17 cellular contexts compared by ENCODE assay signal in the genomic region with DNA sequence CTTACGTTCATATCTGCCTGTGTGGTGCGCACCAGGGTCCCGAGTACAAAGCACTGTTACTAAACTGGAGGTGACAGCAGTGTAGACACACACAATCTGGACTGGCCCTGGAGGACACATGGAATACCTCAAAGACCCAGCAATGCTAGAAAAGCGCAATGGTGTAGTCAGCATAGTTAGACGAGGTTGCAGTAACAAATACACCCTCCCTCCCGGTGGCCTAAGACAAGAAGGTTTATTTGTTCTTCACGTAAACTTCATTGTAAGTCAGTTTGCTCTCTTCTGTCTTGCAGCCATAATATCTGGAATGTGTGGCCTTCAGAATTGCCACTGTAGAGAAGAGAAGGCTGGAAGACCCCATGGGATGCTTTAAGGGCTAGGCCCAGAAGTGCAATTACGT. TPM values are rescaled to one million over a fixed set of nuclear protein-coding genes. Genes with fewer than 3 reads are reported as not detected.
DNase-seq lines count a peak whose midpoint lies in the region; ATAC-seq and TF ChIP-seq lines count a peak whose summit lies in the region.
"Had no signal": no experiment of that assay in that cellular context is flagged by ENCODE, and none has a peak within 500 bp of the region (broad histone marks: within the 10 kb centered on the region; RNA-seq: fewer than 3 reads in every experiment).

No MANE protein-coding gene starts in this region.

- H4K20me1 ChIP-seq in PC-9 (ENCODE audit: insufficient read depth): no peaks in the 10 kb centered on the region

- no peak overlapping the region for H3K4me2 ChIP-seq in PC-9

- POLR2A ChIA-PET in PC-9 (lab: Charles Lee; ENCODE audit: unreplicated experiment): no interaction called here

- CTCF ChIA-PET in PC-9 (lab: Charles Lee): no interaction called here

- H3K9me2 ChIP-seq in PC-9 (ENCODE audit: insufficient read depth): no peaks in the 10 kb centered on the region

- H3F3A ChIP-seq in PC-9 (ENCODE audit: insufficient read depth, low read depth): no peaks in the 10 kb centered on the region

- DNase-seq in esophagus muscularis mucosa (ENCODE audit: extremely low spot score) (no peak), sigmoid colon (no peak), upper lobe of left lung (no peak), PC-9 (no peak), ecto neural progenitor cell (ENCODE audit: low spot score) (no peak)
- DNase-seq: BE2C; CD4-positive, alpha-beta memory T cell; DMS79; HCEC 1CT; HFFc6 had no signal

- H3K4me3 ChIP-seq in esophagus muscularis mucosa (no peak overlapping the region), sigmoid colon (no peak overlapping the region), upper lobe of left lung (no peak overlapping the region), PC-9 (no peak overlapping the region)
- H3K4me3 ChIP-seq: GM12878 had no signal

- WGBS in esophagus muscularis mucosa: 64% methylated on average over 8 of the region's 8 CpGs
- 68 to 69% methylated on average over 8 of the region's 8 CpGs for WGBS in sigmoid colon, 2 donors
- WGBS in upper lobe of left lung, 2 donors: 67 to 84% methylated on average over 5 to 8 of the region's 8 CpGs

- H3K27ac ChIP-seq in 22Rv1: peak overlapping the region; percentile 97
- H3K27ac ChIP-seq in esophagus muscularis mucosa (replicated peaks in 1 of 4): peak overlapping the region; percentile 71 to 77 (median 75)
- H3K27ac ChIP-seq in sigmoid colon: peak overlapping the region; percentile 10 to 72 (median 61)
- H3K27ac ChIP-seq in upper lobe of left lung: peak overlapping the region in 3 of 4 donors; percentile 51 to 66 (median 59)
- no peak overlapping the region for H3K27ac ChIP-seq in PC-9
- H3K27ac ChIP-seq: C4-2B had no signal

- TF ChIP-seq CTCF in 22Rv1 (IDR thresholded peaks at IDR 0.05): no peak
- TF ChIP-seq CTCF in esophagus muscularis mucosa (IDR thresholded peaks at IDR 0.05): no peak
- no peak for TF ChIP-seq CTCF in sigmoid colon (IDR thresholded peaks at IDR 0.05)
- no peak for TF ChIP-seq CTCF in upper lobe of left lung (IDR thresholded peaks at IDR 0.05)
- TF ChIP-seq CTCF in PC-9 (conservative IDR thresholded peaks at IDR 0.05): no peak

- ATAC-seq in upper lobe of left lung (ENCODE audit: low FRiP score in 2 of 2): no peak
- ATAC-seq in activated CD4-positive, CD25-positive, alpha-beta regulatory T cell treated with anti-CD3 and anti-CD28 coated beads, Interleukin-2, amount 50 U/mL, for 24 hours: no peak
- ATAC-seq: GM12878 had no signal

- H3K27me3 ChIP-seq in esophagus muscularis mucosa (no peaks in the 10 kb centered on the region), sigmoid colon (no peaks in the 10 kb centered on the region), upper lobe of left lung (no peaks in the 10 kb centered on the region), PC-9 (ENCODE audit: insufficient read depth, low read depth) (no peaks in the 10 kb centered on the region)
- H3K27me3 ChIP-seq: BE2C had no signal

- peaks cover 0 to 46% (median 36%) of the 10 kb centered on the region in 4 donors for H3K4me1 ChIP-seq in esophagus muscularis mucosa
- H3K4me1 ChIP-seq in sigmoid colon: peaks cover 0 to 31% (median 2%) of the 10 kb centered on the region in 4 donors
- peaks cover 2 to 17% (median 6%) of the 10 kb centered on the region in 4 donors for H3K4me1 ChIP-seq in upper lobe of left lung
- no peaks in the 10 kb centered on the region for H3K4me1 ChIP-seq in PC-9 (replicated peaks; ENCODE audit: insufficient read depth)
- H3K4me1 ChIP-seq: BE2C had no signal

- no peaks in the 10 kb centered on the region for H3K79me2 ChIP-seq in PC-9 (ENCODE audit: low read depth)

- BruUV-seq in PC-9 (replicated peaks; lab: Mats Ljungman, UMichigan): no TSS peak

- H3K36me3 ChIP-seq in esophagus muscularis mucosa (no peaks in the 10 kb centered on the region), sigmoid colon (no peaks in the 10 kb centered on the region), upper lobe of left lung (no peaks in the 10 kb centered on the region), PC-9 (ENCODE audit: low read depth) (no peaks in the 10 kb centered on the region)
- H3K36me3 ChIP-seq: BE2C had no signal

- H2AFZ ChIP-seq in PC-9: no peak overlapping the region

- TF ChIP-seq POLR2A in esophagus muscularis mucosa (IDR thresholded peaks at IDR 0.05; ENCODE audit: low read depth) (no peak), sigmoid colon (IDR thresholded peaks at IDR 0.05) (no peak), upper lobe of left lung (IDR thresholded peaks at IDR 0.05) (no peak)

- intact Hi-C loops in esophagus muscularis mucosa (cut with DNase I) (no loop called here), sigmoid colon (cut with DNase I) (no loop called here), PC-9 (cut with micrococcal nuclease; ENCODE audit: unreplicated experiment) (no loop called here)

- H3K9me3 ChIP-seq in esophagus muscularis mucosa (no peaks in the 10 kb centered on the region), sigmoid colon (no peaks in the 10 kb centered on the region), upper lobe of left lung (no peaks in the 10 kb centered on the region), PC-9 (ENCODE audit: insufficient read depth, low read depth) (no peaks in the 10 kb centered on the region; the same call in 1 of the 2 replicates)
- H3K9me3 ChIP-seq: BE2C had no signal

- TF ChIP-seq EP300 in esophagus muscularis mucosa (IDR thresholded peaks at IDR 0.05): no peak
- TF ChIP-seq EP300 in sigmoid colon (IDR thresholded peaks at IDR 0.05): no peak
- no peak for TF ChIP-seq EP300 in upper lobe of left lung (IDR thresholded peaks at IDR 0.05)

RNA-seq across cellular contexts. Expression of a gene that starts 9.6 kb away (rescaled TPM):
- 10 to 100 TPM; 17.7 to 22.8 (median 20.5) TPM for total RNA-seq in esophagus muscularis mucosa
- total RNA-seq in sigmoid colon: 10 to 100 TPM; 18.7 to 34.6 (median 27.3) TPM
- 10 to 100 TPM; 12.9 to 23.7 (median 16.2) TPM for polyA plus RNA-seq in sigmoid colon
- total RNA-seq in upper lobe of left lung: 10 to 100 TPM; 19.6 to 41.2 (median 26.1) TPM
- total RNA-seq in PC-9 (2021): 48.6 and 57.3 TPM in 2 replicates

RNA-seq across cellular contexts. Expression of a gene that starts 28.3 kb away (rescaled TPM):
- total RNA-seq in esophagus muscularis mucosa (under 1 TPM in 3 of 4 donors, not detected in 1; 0.17 to 0.58 (median 0.34) TPM), sigmoid colon (under 1 TPM in 2 of 4 donors, not detected in 2; 0.27 to 0.71 TPM), upper lobe of left lung (10 to 100 TPM in 1 of 6 donors, 1 to 10 TPM in 4, not detected in 1; 1.2 to 10.0 (median 3.6) TPM), PC-9 (2021) (not detected in 2 replicates)
- 10 to 100 TPM; 15.6 to 32.2 (median 16.0) TPM for polyA plus RNA-seq in sigmoid colon
- total RNA-seq: CD4-positive, alpha-beta memory T cell; G401; H4; HFFc6 had no signal
- polyA plus RNA-seq: CD4-positive, alpha-beta memory T cell; IgD-negative memory B cell had no signal
